Comparison of ENCODE assay signal across 12 cellular contexts in genomic region chr6:140566706-140567330, GRCh38.
DNase-seq lines count a peak whose midpoint lies in the region; ATAC-seq and TF ChIP-seq lines count a peak whose summit lies in the region.
"Had no signal": no experiment of that assay in that cellular context is flagged by ENCODE, and none has a peak within 500 bp of the region (broad histone marks: within the 10 kb centered on the region; RNA-seq: fewer than 3 reads in every experiment).

No MANE protein-coding gene starts in this region.

- H3K4me3 ChIP-seq in skeletal muscle cell (ENCODE audit: low read depth, low read length) (no peak overlapping the region), BE2C (ENCODE audit: low read depth, low read length) (no peak overlapping the region)
- H3K4me3 ChIP-seq: thyroid gland had no signal

- H3K9me3 ChIP-seq in BE2C: no peaks in the 10 kb centered on the region
- H3K9me3 ChIP-seq: thyroid gland had no signal

- no peaks in the 10 kb centered on the region for H3K4me1 ChIP-seq in BE2C

- TF ChIP-seq CTCF in BE2C (IDR thresholded peaks at IDR 0.05; ENCODE audit: low read depth, low read length): no peak

- H3K36me3 ChIP-seq in BE2C: no peaks in the 10 kb centered on the region
- H3K36me3 ChIP-seq: thyroid gland had no signal

- no peaks in the 10 kb centered on the region for H3K27me3 ChIP-seq in BE2C
- H3K27me3 ChIP-seq: thyroid gland had no signal

- ATAC-seq in left cardiac atrium: peak; percentile 88 to 93

- intact Hi-C loops in left cardiac atrium (cut with DNase I): no loop called here

- peak; percentile 43 for DNase-seq in DMS153 (lab: John Stamatoyannopoulos, UW)
- no peak for DNase-seq in DMS153 treated with DMSO at 0.1 percent for 48 hours (lab: John Stamatoyannopoulos, UW; ENCODE audit: unreplicated experiment)
- DNase-seq in amniotic epithelial cell (ENCODE audit: low read depth): peak; percentile 60
- no peak for DNase-seq in left cardiac atrium
- peak; percentile 36 for DNase-seq in skeletal muscle cell (ENCODE audit: low read depth)
- DNase-seq in activated CD4-positive, CD25-positive, alpha-beta regulatory T cell treated with anti-CD3 and anti-CD28 coated beads, Interleukin-2, amount 50 U/mL, for 72 hours: no peak
- no peak for DNase-seq in BE2C
- no peak for DNase-seq in activated naive CD4-positive, alpha-beta T cell treated with Interleukin-2 at 50 U/mL for 16 hours
- DNase-seq: activated B cell treated with CpG ODN at 0.5 μM for 24 hours; activated naive CD8-positive, alpha-beta T cell treated with anti-CD3 and anti-CD28 coated beads for 36 hours; NCI-H526; thyroid gland had no signal

Comparison
In these comparisons a context has a peak if more than half of its experiments do, and no peak if none do; other contexts are left out.
1. DNase-seq: peak in DMS153 (single experiment), amniotic epithelial cell (single experiment) and skeletal muscle cell (single experiment); none in DMS153 treated with DMSO at 0.1 percent for 48 hours (single experiment), left cardiac atrium (single experiment), activated CD4-positive, CD25-positive, alpha-beta regulatory T cell treated with anti-CD3 and anti-CD28 coated beads, Interleukin-2, amount 50 U/mL, for 72 hours (single experiment), BE2C (single experiment) and activated naive CD4-positive, alpha-beta T cell treated with Interleukin-2 at 50 U/mL for 16 hours (single experiment).